17 cellular contexts compared by ENCODE assay signal in genomic region chr6:34178361-34179105, GRCh38. TPM values are rescaled to one million over a fixed set of nuclear protein-coding genes. Genes with fewer than 3 reads are reported as not detected.
DNase-seq lines count a peak whose midpoint lies in the region; ATAC-seq and TF ChIP-seq lines count a peak whose summit lies in the region.
"Had no signal": no experiment of that assay in that cellular context is flagged by ENCODE, and none has a peak within 500 bp of the region (broad histone marks: within the 10 kb centered on the region; RNA-seq: fewer than 3 reads in every experiment).

No MANE protein-coding gene starts in this region.

- no peak overlapping the region for H3K27ac ChIP-seq in upper lobe of right lung
- H3K27ac ChIP-seq in CD8-positive, alpha-beta memory T cell (ENCODE audit: low read depth, low read length), result no peak overlapping the region
- H3K27ac ChIP-seq: BLaER1 treated with 17β-estradiol and CSF1 and Interleukin-3, amounts not matched to agents 10 nM and 100 nM; GM23248; PC-9 had no signal

- peak; percentile 25 for DNase-seq in activated T-cell treated with anti-CD3 and anti-CD28 coated beads, Interleukin-2, amount 50 U/mL, for 24 hours
- no peak for DNase-seq in activated T-cell treated with anti-CD3 and anti-CD28 coated beads, Interleukin-2, amount 50 U/mL, for 4 hours
- peak; percentile 28 for DNase-seq in RPMI8226
- DNase-seq in mesenteric fat pad (ENCODE audit: low spot score), result peak; percentile 77
- peak; percentile 60 for DNase-seq in upper lobe of right lung
- DNase-seq in mesothelial cell of epicardium (ENCODE audit: low spot score in 2 of 2, unreplicated experiment in 2 of 2), result no peak
- DNase-seq in CD8-positive, alpha-beta memory T cell, result no peak
- DNase-seq in GM20000 (ENCODE audit: low spot score), result no peak
- DNase-seq: DMS 273 treated with DMSO at 0.1 percent for 48 hours, GDM1, GM23248, NCI-H1436, NCI-H510A treated with DMSO at 0.1 percent for 48 hours, PC-9, Right ventricle myocardium superior had no signal

- no peaks in the 10 kb centered on the region for H3K36me3 Mint-ChIP-seq in activated T-cell treated with anti-CD3 and anti-CD28 coated beads, Interleukin-2, amount 50 U/mL, for 24 hours (ENCODE audit: low read depth)
- no peaks in the 10 kb centered on the region for H3K36me3 Mint-ChIP-seq in activated T-cell treated with anti-CD3 and anti-CD28 coated beads, Interleukin-2, amount 50 U/mL, for 4 hours (ENCODE audit: insufficient read depth)
- H3K36me3 Mint-ChIP-seq in mesothelial cell of epicardium, result no peaks in the 10 kb centered on the region
- peaks cover 0 to 5% (median 0%) of the 10 kb centered on the region in 3 donors for H3K36me3 Mint-ChIP-seq in CD8-positive, alpha-beta memory T cell

- TF ChIP-seq CTCF in upper lobe of right lung (IDR thresholded peaks at IDR 0.05) (no peak), mesothelial cell of epicardium (IDR thresholded peaks at IDR 0.05; ENCODE audit: unreplicated experiment) (no peak), GM20000 (IDR thresholded peaks at IDR 0.05; ENCODE audit: extremely low read depth, missing control alignments) (no peak)

- ATAC-seq in activated T-cell treated with anti-CD3 and anti-CD28 coated beads, Interleukin-2, amount 50 U/mL, for 4 hours, result no peak
- ATAC-seq in upper lobe of right lung, result no peak
- ATAC-seq: HCT116 had no signal

- no peaks in the 10 kb centered on the region for H3K27me3 ChIP-seq in upper lobe of right lung
- no peaks in the 10 kb centered on the region for H3K27me3 ChIP-seq in CD8-positive, alpha-beta memory T cell (ENCODE audit: insufficient read depth, low read length, poor library complexity, severe bottlenecking)
- H3K27me3 ChIP-seq: BLaER1 treated with 17β-estradiol and CSF1 and Interleukin-3, amounts not matched to agents 10 nM and 100 nM had no signal

- no peak overlapping the region for H3K27ac Mint-ChIP-seq in activated T-cell treated with anti-CD3 and anti-CD28 coated beads, Interleukin-2, amount 50 U/mL, for 24 hours
- H3K27ac Mint-ChIP-seq in mesothelial cell of epicardium, result no peak overlapping the region
- H3K27ac Mint-ChIP-seq in CD8-positive, alpha-beta memory T cell, result peak overlapping the region in 1 of 8 donors; percentile 30

- H3K4me3 Mint-ChIP-seq in activated T-cell treated with anti-CD3 and anti-CD28 coated beads, Interleukin-2, amount 50 U/mL, for 24 hours, result no peak overlapping the region
- H3K4me3 Mint-ChIP-seq in activated T-cell treated with anti-CD3 and anti-CD28 coated beads, Interleukin-2, amount 50 U/mL, for 4 hours, result no peak overlapping the region
- H3K4me3 Mint-ChIP-seq in mesothelial cell of epicardium, result no peak overlapping the region
- H3K4me3 Mint-ChIP-seq in CD8-positive, alpha-beta memory T cell, result no peak overlapping the region

- H3K9me3 ChIP-seq in upper lobe of right lung, result no peaks in the 10 kb centered on the region
- no peaks in the 10 kb centered on the region for H3K9me3 ChIP-seq in CD8-positive, alpha-beta memory T cell (ENCODE audit: low read length)

- no peaks in the 10 kb centered on the region for H3K36me3 ChIP-seq in upper lobe of right lung
- H3K36me3 ChIP-seq in CD8-positive, alpha-beta memory T cell (ENCODE audit: insufficient read depth, low read length), result no peaks in the 10 kb centered on the region
- H3K36me3 ChIP-seq: BLaER1 treated with 17β-estradiol and CSF1 and Interleukin-3, amounts not matched to agents 10 nM and 100 nM had no signal

- CTCF ChIA-PET in CD8-positive, alpha-beta memory T cell (lab: Charles Lee), result interaction anchor here (0.9 to 1.5 kb wide), 2 partner anchors 12 to 15 kb away, joined by 3 read pairs; no protein-coding TSS in a partner anchor

- H3K4me3 ChIP-seq in upper lobe of right lung, result no peak overlapping the region
- no peak overlapping the region for H3K4me3 ChIP-seq in CD8-positive, alpha-beta memory T cell (ENCODE audit: low read length)
- H3K4me3 ChIP-seq: BLaER1 treated with 17β-estradiol and CSF1 and Interleukin-3, amounts not matched to agents 10 nM and 100 nM; GM23248; PC-9 had no signal

- intact Hi-C loops in upper lobe of right lung (cut with DNase I), result no loop called here

- POLR2A ChIA-PET in CD8-positive, alpha-beta memory T cell (lab: Charles Lee), result no interaction called here

- no peaks in the 10 kb centered on the region for H3K4me1 ChIP-seq in upper lobe of right lung
- H3K4me1 ChIP-seq in CD8-positive, alpha-beta memory T cell (ENCODE audit: insufficient read depth, low read length), result peaks cover 21% of the 10 kb centered on the region

- H3K4me1 Mint-ChIP-seq in activated T-cell treated with anti-CD3 and anti-CD28 coated beads, Interleukin-2, amount 50 U/mL, for 24 hours (ENCODE audit: low read depth), result peaks cover 23% of the 10 kb centered on the region
- peaks cover 21% of the 10 kb centered on the region for H3K4me1 Mint-ChIP-seq in activated T-cell treated with anti-CD3 and anti-CD28 coated beads, Interleukin-2, amount 50 U/mL, for 4 hours (ENCODE audit: low read depth)
- no peaks in the 10 kb centered on the region for H3K4me1 Mint-ChIP-seq in mesothelial cell of epicardium
- peaks cover 20 to 28% (median 25%) of the 10 kb centered on the region in 3 donors for H3K4me1 Mint-ChIP-seq in CD8-positive, alpha-beta memory T cell

- no peaks in the 10 kb centered on the region for H3K9me3 Mint-ChIP-seq in activated T-cell treated with anti-CD3 and anti-CD28 coated beads, Interleukin-2, amount 50 U/mL, for 24 hours
- no peaks in the 10 kb centered on the region for H3K9me3 Mint-ChIP-seq in activated T-cell treated with anti-CD3 and anti-CD28 coated beads, Interleukin-2, amount 50 U/mL, for 4 hours
- peaks cover 8% of the 10 kb centered on the region for H3K9me3 Mint-ChIP-seq in mesothelial cell of epicardium
- peaks cover 0 to 10% (median 7%) of the 10 kb centered on the region in 5 donors for H3K9me3 Mint-ChIP-seq in CD8-positive, alpha-beta memory T cell

- no peaks in the 10 kb centered on the region for H3K27me3 Mint-ChIP-seq in activated T-cell treated with anti-CD3 and anti-CD28 coated beads, Interleukin-2, amount 50 U/mL, for 24 hours
- H3K27me3 Mint-ChIP-seq in activated T-cell treated with anti-CD3 and anti-CD28 coated beads, Interleukin-2, amount 50 U/mL, for 4 hours (ENCODE audit: low read depth), result no peaks in the 10 kb centered on the region
- H3K27me3 Mint-ChIP-seq in mesothelial cell of epicardium (ENCODE audit: low read depth), result no peaks in the 10 kb centered on the region
- H3K27me3 Mint-ChIP-seq in CD8-positive, alpha-beta memory T cell, result peaks cover 0 to 3% of the 10 kb centered on the region in 2 donors

RNA-seq across cellular contexts. Expression of gene GRM4, which starts 32.6 kb away (rescaled TPM):
- under 1 TPM in 2 of 3 donors, not detected in 1; 0.25 to 0.29 TPM for total RNA-seq in activated T-cell treated with anti-CD3 and anti-CD28 coated beads, Interleukin-2, amount 50 U/mL, for 4 hours
- not detected for total RNA-seq in mesenteric fat pad
- 0.29 TPM for total RNA-seq in upper lobe of right lung
- 0.22 to 0.47 TPM (median 0.27 TPM) in 3 replicates for total RNA-seq in mesothelial cell of epicardium
- not detected for total RNA-seq in CD8-positive, alpha-beta memory T cell
- 0.03 TPM for polyA plus RNA-seq in CD8-positive, alpha-beta memory T cell
- total RNA-seq: PC-9, Right ventricle myocardium superior had no signal

RNA-seq across cellular contexts. Expression of gene HMGA1, which starts 58.1 kb away (rescaled TPM):
- total RNA-seq in activated T-cell treated with anti-CD3 and anti-CD28 coated beads, Interleukin-2, amount 50 U/mL, for 4 hours, result 100 to 1,000 TPM; 646 to 976 (median 781) TPM
- total RNA-seq in mesenteric fat pad (32.3 TPM), upper lobe of right lung (54.7 TPM), mesothelial cell of epicardium (213 to 222 TPM (median 216 TPM) in 3 replicates)
- 100 to 1,000 TPM; 490 to 506 TPM for total RNA-seq in CD8-positive, alpha-beta memory T cell
- polyA plus RNA-seq in CD8-positive, alpha-beta memory T cell, result 33.1 TPM

Comparison
In these comparisons a context has a peak if more than half of its experiments do, and no peak if none do; other contexts are left out.
1. DNase-seq: peak in activated T-cell treated with anti-CD3 and anti-CD28 coated beads, Interleukin-2, amount 50 U/mL, for 24 hours (single experiment), RPMI8226 (single experiment), mesenteric fat pad (single experiment) and upper lobe of right lung (single experiment); none in activated T-cell treated with anti-CD3 and anti-CD28 coated beads, Interleukin-2, amount 50 U/mL, for 4 hours (single experiment), mesothelial cell of epicardium (0 of 2), CD8-positive, alpha-beta memory T cell (0 of 5) and GM20000 (single experiment).